ENCODE assay signal across 25 cellular contexts in genomic region chr13:41590643-41591042, GRCh38.
A peak's percentile ranks its signal among the peaks of the same experiment; 100 is the strongest.
DNase-seq lines count a peak whose midpoint lies in the region; ATAC-seq, FAIRE-seq and TF ChIP-seq lines count a peak whose summit lies in the region.
"Had no signal": no experiment of that assay in that cellular context is flagged by ENCODE, and none has a peak within 500 bp of the region (broad histone marks: within the 10 kb centered on the region; RNA-seq: fewer than 3 reads in every experiment).

No MANE protein-coding gene starts in this region.

- no peaks in the 10 kb centered on the region for H3K36me3 ChIP-seq in bronchial epithelial cell (ENCODE audit: control insufficient read depth, insufficient read depth, low read length)
- H3K36me3 ChIP-seq: lower lobe of right lung had no signal

- H3K27me3 ChIP-seq in bronchial epithelial cell (ENCODE audit: control insufficient read depth, insufficient read depth, low read length), result no peaks in the 10 kb centered on the region
- H3K27me3 ChIP-seq: SJCRH30 had no signal

- no peak overlapping the region for H3K4me3 ChIP-seq in bronchial epithelial cell (ENCODE audit: low read depth, low read length)
- H3K4me3 ChIP-seq: lower lobe of right lung, SJCRH30 had no signal

- FAIRE-seq in bronchial epithelial cell (lab: Jason Lieb, UNC), result no peak
- FAIRE-seq: colon, GM18507, H54 had no signal

- no peak for ATAC-seq in GM21447 (IDR thresholded peaks at IDR 0.05; ENCODE audit: unreplicated experiment)
- ATAC-seq: activated CD8-positive, alpha-beta T cell treated with anti-CD3 and anti-CD28 coated beads, Interleukin-2, amount 10 ng/mL, durations not matched to agents 7 days and 5 days; CD8-positive, alpha-beta T cell; effector memory CD8-positive, alpha-beta T cell; lower lobe of right lung; Panc1 had no signal

- DNase-seq in DMS153 (lab: John Stamatoyannopoulos, UW), result peak; percentile 76
- no peak for DNase-seq in DMS153 treated with DMSO at 0.1 percent for 48 hours (lab: John Stamatoyannopoulos, UW; ENCODE audit: unreplicated experiment)
- peak; percentile 29 for DNase-seq in NCI-H345 treated with DMSO at 0.1 percent for 48 hours (lab: John Stamatoyannopoulos, UW; ENCODE audit: unreplicated experiment)
- peak; percentile 96 for DNase-seq in bronchial epithelial cell (ENCODE audit: low read depth)
- peak; percentile 71 for DNase-seq in renal cortical epithelial cell (ENCODE audit: low read depth)
- no peak for DNase-seq in activated CD8-positive, alpha-beta memory T cell treated with anti-CD3 and anti-CD28 coated beads, Interleukin-2, amount 50 U/mL, for 4 hours
- no peak for DNase-seq in CD1c-positive myeloid dendritic cell (ENCODE audit: extremely low spot score)
- DNase-seq: activated CD4-positive, alpha-beta T cell treated with anti-CD3 and anti-CD28 coated beads for 1 hour; activated CD8-positive, alpha-beta T cell treated with anti-CD3 and anti-CD28 coated beads, Interleukin-2, amount 10 ng/mL, durations not matched to agents 7 days and 5 days; activated gamma-delta T cell; CD8-positive, alpha-beta T cell; DMS 273 treated with DMSO at 0.1 percent for 48 hours; effector memory CD8-positive, alpha-beta T cell; GDM1; islet precursor cell; lower lobe of right lung; MV-4-11; NCI-H1694 treated with DMSO at 0.1 percent for 48 hours; NCI-H2227 treated with DMSO at 0.1 percent for 48 hours; SJCRH30 had no signal

- no peak for TF ChIP-seq CTCF in bronchial epithelial cell (IDR thresholded peaks at IDR 0.05; ENCODE audit: insufficient read depth, low read length, severe bottlenecking)

Comparison
In these comparisons a context has a peak if more than half of its experiments do, and no peak if none do; other contexts are left out.
1. DNase-seq: peak in DMS153 (single experiment), NCI-H345 treated with DMSO at 0.1 percent for 48 hours (single experiment), bronchial epithelial cell (single experiment) and renal cortical epithelial cell (single experiment); none in DMS153 treated with DMSO at 0.1 percent for 48 hours (single experiment), activated CD8-positive, alpha-beta memory T cell treated with anti-CD3 and anti-CD28 coated beads, Interleukin-2, amount 50 U/mL, for 4 hours (single experiment) and CD1c-positive myeloid dendritic cell (single experiment).